Comparison of ENCODE assay signal across 8 cellular contexts in genomic region chr3:37967252-37967881, GRCh38. TPM values are rescaled to one million over a fixed set of nuclear protein-coding genes. Genes with fewer than 3 reads are reported as not detected.
DNase-seq lines count a peak whose midpoint lies in the region; ATAC-seq lines count a peak whose summit lies in the region.

No MANE protein-coding gene starts in this region.

- no peak overlapping the region for H4K8ac ChIP-seq in mesendoderm (ENCODE audit: low read depth, low read length)

- H3K27ac ChIP-seq in effector memory CD4-positive, alpha-beta T cell (ENCODE audit: insufficient read depth, low read length, poor library complexity, severe bottlenecking): no peak overlapping the region
- no peak overlapping the region for H3K27ac ChIP-seq in mesendoderm (ENCODE audit: low read depth, low read length)

- no peaks in the 10 kb centered on the region for H3K79me1 ChIP-seq in mesendoderm (ENCODE audit: low read length)

- H2BK5ac ChIP-seq in mesendoderm (ENCODE audit: low read length): no peak overlapping the region

- H3K4me2 ChIP-seq in mesendoderm (ENCODE audit: low read length): no peak overlapping the region

- no peaks in the 10 kb centered on the region for H3K27me3 ChIP-seq in effector memory CD4-positive, alpha-beta T cell (replicated peaks; ENCODE audit: control insufficient read depth, insufficient read depth, low read length, poor library complexity, severe bottlenecking)
- no peaks in the 10 kb centered on the region for H3K27me3 ChIP-seq in mesendoderm (ENCODE audit: insufficient read depth, low read length, poor library complexity)

- H3K9me3 ChIP-seq in effector memory CD4-positive, alpha-beta T cell (ENCODE audit: control insufficient read depth, low read length): no peaks in the 10 kb centered on the region

- no peak overlapping the region for H2AK5ac ChIP-seq in mesendoderm (ENCODE audit: low read length)

- H3K4me1 ChIP-seq in effector memory CD4-positive, alpha-beta T cell (ENCODE audit: control insufficient read depth, insufficient read depth, low read length, poor library complexity, severe bottlenecking): no peaks in the 10 kb centered on the region
- no peaks in the 10 kb centered on the region for H3K4me1 ChIP-seq in mesendoderm (ENCODE audit: control insufficient read depth, low read depth, low read length)

- H3K79me2 ChIP-seq in mesendoderm (ENCODE audit: control insufficient read depth, insufficient read depth, low read length): no peaks in the 10 kb centered on the region

- H2BK120ac ChIP-seq in mesendoderm (ENCODE audit: low read depth, low read length): no peak overlapping the region

- ATAC-seq in GM21723 (IDR thresholded peaks at IDR 0.05; ENCODE audit: unreplicated experiment): peak; percentile 84
- no peak for ATAC-seq in GM21576 (IDR thresholded peaks at IDR 0.05; ENCODE audit: unreplicated experiment)

- H3K56ac ChIP-seq in mesendoderm (ENCODE audit: low read length): no peak overlapping the region

- H3K23ac ChIP-seq in mesendoderm (ENCODE audit: low read length): no peak overlapping the region

- no peak overlapping the region for H3K9ac ChIP-seq in mesendoderm (ENCODE audit: low read length)

- no peak overlapping the region for H4K5ac ChIP-seq in mesendoderm (ENCODE audit: low read length)

- WGBS in mesendoderm (ENCODE audit: extremely low coverage, insufficient coverage, low lambda C conversion rate): no CpG with 5 or more reads among the region's 7 CpGs

- H3K36me3 ChIP-seq in effector memory CD4-positive, alpha-beta T cell (ENCODE audit: control insufficient read depth, insufficient read depth, low read length): no peaks in the 10 kb centered on the region
- no peaks in the 10 kb centered on the region for H3K36me3 ChIP-seq in mesendoderm (ENCODE audit: control insufficient read depth, insufficient read depth, low read length)

- no peak overlapping the region for H3K4ac ChIP-seq in mesendoderm (ENCODE audit: low read depth, low read length)

- DNase-seq in GM03348 (ENCODE audit: low spot score): peak; percentile 86
- DNase-seq in NCI-H1092 (lab: John Stamatoyannopoulos, UW): peak; percentile 2
- peak; percentile 63 to 72 for DNase-seq in activated CD4-positive, alpha-beta T cell treated with anti-CD3 and anti-CD28 coated beads, Interleukin-2, amount 50 U/mL, for 48 hours
- DNase-seq in effector memory CD4-positive, alpha-beta T cell: peak; percentile 14 to 29 (median 19)
- peak; percentile 83 for DNase-seq in mesendoderm
- peak; percentile 15 to 20 for DNase-seq in stimulated activated CD8-positive, alpha-beta memory T cell treated with anti-CD3 and anti-CD28 coated beads, Interleukin-7, amount 100 ng/mL, for 4 hours (ENCODE audit: low read depth in 2 of 2)

- no peak overlapping the region for H3K18ac ChIP-seq in mesendoderm (ENCODE audit: low read length)

- H3K4me3 ChIP-seq in effector memory CD4-positive, alpha-beta T cell (ENCODE audit: insufficient read depth, low read depth, low read length, poor library complexity, severe bottlenecking): no peak overlapping the region
- H3K4me3 ChIP-seq in mesendoderm (ENCODE audit: low read length): no peak overlapping the region

- no peak overlapping the region for H2BK15ac ChIP-seq in mesendoderm (replicated peaks; ENCODE audit: low read depth)

RNA-seq across cellular contexts. Expression of gene VILL, which starts 23.2 kb away (rescaled TPM):
- polyA plus RNA-seq in mesendoderm (2013, experiment 1 of 2): 1.9 TPM
- 2.2 TPM for polyA plus RNA-seq in mesendoderm (2013, experiment 2 of 2)

Comparison
In these comparisons a context has a peak if more than half of its experiments do, and no peak if none do; other contexts are left out.
1. DNase-seq: peak in every context shown above with its lines; median percentile 86 in GM03348; 83 in mesendoderm; 68 in activated CD4-positive, alpha-beta T cell treated with anti-CD3 and anti-CD28 coated beads, Interleukin-2, amount 50 U/mL, for 48 hours; 19 in effector memory CD4-positive, alpha-beta T cell; 18 in stimulated activated CD8-positive, alpha-beta memory T cell treated with anti-CD3 and anti-CD28 coated beads, Interleukin-7, amount 100 ng/mL, for 4 hours; 2 in NCI-H1092.